In the genomic region with DNA sequence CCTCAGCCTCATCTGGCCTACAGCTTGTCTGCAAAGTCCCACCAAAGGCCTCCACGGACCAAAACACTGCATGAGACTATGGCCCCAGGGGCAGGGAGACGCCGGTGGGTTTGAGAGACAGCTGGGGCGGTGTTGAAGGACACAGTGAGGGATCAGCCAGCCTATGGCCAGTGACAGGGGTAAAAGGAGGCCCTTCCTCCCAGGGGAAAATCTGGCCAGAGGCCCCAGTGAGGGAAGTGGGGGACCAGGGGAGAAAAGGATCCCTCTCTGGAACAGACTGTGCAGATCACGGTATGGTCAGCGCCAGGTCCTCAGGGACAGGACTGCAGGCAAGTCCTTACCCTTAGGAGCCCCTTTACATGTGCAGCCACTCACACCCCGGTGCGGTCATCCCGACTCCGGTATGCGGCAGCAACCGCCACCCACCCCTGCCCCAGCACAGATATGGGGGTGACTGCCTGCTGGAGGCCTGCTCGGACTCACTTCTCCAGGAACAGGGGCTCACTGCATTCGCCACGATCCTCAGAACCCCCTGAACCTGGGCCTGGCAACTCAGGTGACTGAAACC, we compare ENCODE assay signal across 1 cellular context.
TF ChIP-seq lines count a peak whose summit lies in the region.

No MANE protein-coding gene starts in this region.

TF ChIP-seq in HepG2, 621 proteins besides CTCF, POLR2A, EP300 and RAD21 (continues in another document):
- TF ChIP-seq CEBPZ (IDR thresholded peaks at IDR 0.05; ENCODE audit: low read length) (no peak), PHF8 (CRISPR knock-in tag; IDR thresholded peaks at IDR 0.05) (peak; percentile 54), ZNF644 (CRISPR knock-in tag; IDR thresholded peaks at IDR 0.05; ENCODE audit: low read depth) (0 out of 2 replicates have a peak, but pooled peaks have one; percentile 45), TAF1 (CRISPR knock-in tag; IDR thresholded peaks at IDR 0.05) (peak; percentile 32), ZNF143 (CRISPR knock-in tag; IDR thresholded peaks at IDR 0.05) (no peak), TBX2 (CRISPR knock-in tag; IDR thresholded peaks at IDR 0.05; ENCODE audit: borderline replicate concordance) (0 out of 2 replicates have a peak, but pooled peaks have one; percentile 49), HMGXB4 (CRISPR knock-in tag; IDR thresholded peaks at IDR 0.05; ENCODE audit: borderline replicate concordance in 1 of 2, low read depth in 1 of 2) (0 out of 4 replicates have a peak, but pooled peaks of 1 of the 2 experiments have one; percentile 39), UBTF (CRISPR knock-in tag; IDR thresholded peaks at IDR 0.05) (peak; percentile 37; the same call in 1 of the 2 replicates), NFKBIZ (CRISPR knock-in tag; IDR thresholded peaks at IDR 0.05) (peak; percentile 50; the same call in 1 of the 2 replicates), HDAC2 (CRISPR knock-in tag; IDR thresholded peaks at IDR 0.05) (peak; percentile 14; the same call in 1 of the 2 replicates), KDM4B (CRISPR knock-in tag; IDR thresholded peaks at IDR 0.05) (no peak), SMAD3 (CRISPR knock-in tag; IDR thresholded peaks at IDR 0.05) (0 out of 2 replicates have a peak, but pooled peaks have one; percentile 7), GTF2F1 (IDR thresholded peaks at IDR 0.05; ENCODE audit: low read length) (no peak), ZNF335 (CRISPR knock-in tag; IDR thresholded peaks at IDR 0.05) (0 out of 2 replicates have a peak, but pooled peaks have one; percentile 26), ZNF616 (CRISPR knock-in tag; IDR thresholded peaks at IDR 0.05; ENCODE audit: low read depth) (no peak), ZNF317 (CRISPR knock-in tag; IDR thresholded peaks at IDR 0.05) (0 out of 2 replicates have a peak, but pooled peaks have one; percentile 31), KAT7 (CRISPR knock-in tag; IDR thresholded peaks at IDR 0.05; ENCODE audit: borderline replicate concordance) (0 out of 2 replicates have a peak, but pooled peaks have one; percentile 68), GTF3A (CRISPR knock-in tag; conservative IDR thresholded peaks at IDR 0.05) (no peak), ARID4A (CRISPR knock-in tag; IDR thresholded peaks at IDR 0.05; ENCODE audit: borderline replicate concordance) (peak; percentile 59; the same call in 1 of the 2 replicates), ZNF253 (CRISPR knock-in tag; IDR thresholded peaks at IDR 0.05; ENCODE audit: borderline replicate concordance) (no peak), TCF7 (IDR thresholded peaks at IDR 0.05; ENCODE audit: low read depth) (no peak), ZNF570 (CRISPR knock-in tag; IDR thresholded peaks at IDR 0.05; ENCODE audit: borderline replicate concordance) (no peak), ZNF784 (CRISPR knock-in tag; IDR thresholded peaks at IDR 0.05; ENCODE audit: borderline replicate concordance) (no peak)
- TF ChIP-seq, protein P1, sequence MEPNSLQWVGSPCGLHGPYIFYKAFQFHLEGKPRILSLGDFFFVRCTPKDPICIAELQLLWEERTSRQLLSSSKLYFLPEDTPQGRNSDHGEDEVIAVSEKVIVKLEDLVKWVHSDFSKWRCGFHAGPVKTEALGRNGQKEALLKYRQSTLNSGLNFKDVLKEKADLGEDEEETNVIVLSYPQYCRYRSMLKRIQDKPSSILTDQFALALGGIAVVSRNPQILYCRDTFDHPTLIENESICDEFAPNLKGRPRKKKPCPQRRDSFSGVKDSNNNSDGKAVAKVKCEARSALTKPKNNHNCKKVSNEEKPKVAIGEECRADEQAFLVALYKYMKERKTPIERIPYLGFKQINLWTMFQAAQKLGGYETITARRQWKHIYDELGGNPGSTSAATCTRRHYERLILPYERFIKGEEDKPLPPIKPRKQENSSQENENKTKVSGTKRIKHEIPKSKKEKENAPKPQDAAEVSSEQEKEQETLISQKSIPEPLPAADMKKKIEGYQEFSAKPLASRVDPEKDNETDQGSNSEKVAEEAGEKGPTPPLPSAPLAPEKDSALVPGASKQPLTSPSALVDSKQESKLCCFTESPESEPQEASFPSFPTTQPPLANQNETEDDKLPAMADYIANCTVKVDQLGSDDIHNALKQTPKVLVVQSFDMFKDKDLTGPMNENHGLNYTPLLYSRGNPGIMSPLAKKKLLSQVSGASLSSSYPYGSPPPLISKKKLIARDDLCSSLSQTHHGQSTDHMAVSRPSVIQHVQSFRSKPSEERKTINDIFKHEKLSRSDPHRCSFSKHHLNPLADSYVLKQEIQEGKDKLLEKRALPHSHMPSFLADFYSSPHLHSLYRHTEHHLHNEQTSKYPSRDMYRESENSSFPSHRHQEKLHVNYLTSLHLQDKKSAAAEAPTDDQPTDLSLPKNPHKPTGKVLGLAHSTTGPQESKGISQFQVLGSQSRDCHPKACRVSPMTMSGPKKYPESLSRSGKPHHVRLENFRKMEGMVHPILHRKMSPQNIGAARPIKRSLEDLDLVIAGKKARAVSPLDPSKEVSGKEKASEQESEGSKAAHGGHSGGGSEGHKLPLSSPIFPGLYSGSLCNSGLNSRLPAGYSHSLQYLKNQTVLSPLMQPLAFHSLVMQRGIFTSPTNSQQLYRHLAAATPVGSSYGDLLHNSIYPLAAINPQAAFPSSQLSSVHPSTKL (CRISPR knock-in tag; IDR thresholded peaks at IDR 0.05): 0 out of 2 replicates have a peak, but pooled peaks have one; percentile 10
- TF ChIP-seq, protein P2, sequence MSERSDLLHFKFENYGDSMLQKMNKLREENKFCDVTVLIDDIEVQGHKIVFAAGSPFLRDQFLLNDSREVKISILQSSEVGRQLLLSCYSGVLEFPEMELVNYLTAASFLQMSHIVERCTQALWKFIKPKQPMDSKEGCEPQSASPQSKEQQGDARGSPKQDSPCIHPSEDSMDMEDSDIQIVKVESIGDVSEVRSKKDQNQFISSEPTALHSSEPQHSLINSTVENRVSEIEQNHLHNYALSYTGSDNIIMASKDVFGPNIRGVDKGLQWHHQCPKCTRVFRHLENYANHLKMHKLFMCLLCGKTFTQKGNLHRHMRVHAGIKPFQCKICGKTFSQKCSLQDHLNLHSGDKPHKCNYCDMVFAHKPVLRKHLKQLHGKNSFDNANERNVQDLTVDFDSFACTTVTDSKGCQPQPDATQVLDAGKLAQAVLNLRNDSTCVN (CRISPR knock-in tag; IDR thresholded peaks at IDR 0.05; ENCODE audit: borderline replicate concordance): 0 out of 2 replicates have a peak, but pooled peaks have one; percentile 29
